ENCODE assay signal across 10 cellular contexts in the genomic region with DNA sequence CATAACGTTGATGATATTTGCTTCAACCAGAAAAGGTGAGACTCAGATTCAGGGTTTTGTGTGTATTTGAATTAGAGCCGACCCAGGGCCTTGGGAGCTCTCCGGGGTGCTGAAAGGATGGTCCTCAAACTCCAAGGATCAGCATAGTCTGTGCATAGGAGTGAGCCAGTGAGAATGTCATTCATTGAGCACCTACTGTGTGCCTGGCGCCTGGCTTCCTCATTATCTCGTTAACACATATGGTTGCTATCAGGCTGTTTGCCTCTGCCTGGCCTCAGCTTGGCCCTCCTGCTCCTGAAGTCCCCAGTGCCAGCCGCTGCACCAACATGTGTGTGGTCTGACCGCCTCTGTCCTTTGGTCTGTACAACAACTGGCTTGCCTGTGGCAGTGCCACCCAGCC. TPM values are rescaled to one million over a fixed set of nuclear protein-coding genes. Genes with fewer than 3 reads are reported as not detected.
DNase-seq lines count a peak whose midpoint lies in the region; ATAC-seq and TF ChIP-seq lines count a peak whose summit lies in the region.
"Had no signal": no experiment of that assay in that cellular context is flagged by ENCODE, and none has a peak within 500 bp of the region (broad histone marks: within the 10 kb centered on the region; RNA-seq: fewer than 3 reads in every experiment).

No MANE protein-coding gene starts in this region.

- H3K4me3 ChIP-seq in mammary epithelial cell (replicated peaks in 1 of 3; ENCODE audit: insufficient read depth in 1 of 3, low read depth in 2 of 3, low read length in 3 of 3): no peak overlapping the region
- H3K4me3 ChIP-seq: esophagus squamous epithelium had no signal

- dilution Hi-C loops in mammary epithelial cell (cut with HindIII; ENCODE audit: low sequenced_read_pairs): no loop called here

- DNase-seq in GM13977 (ENCODE audit: low spot score) (peak; percentile 60), M059J (ENCODE audit: low read depth) (peak; percentile 27), mammary epithelial cell (peak; percentile 13), nephron progenitor cell (peak; percentile 84), GOT3 (lab: John Stamatoyannopoulos, UW) (no peak), SIG-M5 treated with dmso at 0.1 percent for 504 hours (lab: John Stamatoyannopoulos, UW; ENCODE audit: unreplicated experiment) (no peak), KG1 (lab: John Stamatoyannopoulos, UW) (no peak)
- DNase-seq: activated effector memory CD4-positive, alpha-beta T cell treated with Interleukin-2 at 50 U/mL for 16 hours; esophagus squamous epithelium had no signal

- H3K27me3 ChIP-seq in mammary epithelial cell (ENCODE audit: insufficient read depth, low read length): no peaks in the 10 kb centered on the region

- H2AFZ ChIP-seq in mammary epithelial cell (ENCODE audit: low read depth, low read length): no peak overlapping the region

- no peaks in the 10 kb centered on the region for H3K4me1 ChIP-seq in mammary epithelial cell (ENCODE audit: insufficient read depth, low read length)

- no peak overlapping the region for H3K27ac Mint-ChIP-seq in nephron progenitor cell

- CTCF ChIA-PET in mammary epithelial cell (lab: Charles Lee; ENCODE audit: low non-redundant PET): no interaction called here

- ATAC-seq in GM18873 (IDR thresholded peaks at IDR 0.05; ENCODE audit: low FRiP score, unreplicated experiment): no peak

- H3K9me3 ChIP-seq in mammary epithelial cell (replicated peaks; ENCODE audit: insufficient read depth, low read length): peaks cover 2% of the 10 kb centered on the region

- no peaks in the 10 kb centered on the region for H3K36me3 ChIP-seq in mammary epithelial cell (ENCODE audit: insufficient read depth, low read length)
- H3K36me3 ChIP-seq: esophagus squamous epithelium had no signal

- H3K36me3 Mint-ChIP-seq in nephron progenitor cell (ENCODE audit: low read depth): no peaks in the 10 kb centered on the region

- H3K9ac ChIP-seq in mammary epithelial cell (ENCODE audit: insufficient read depth, low read length): no peak overlapping the region

- peaks cover 58% of the 10 kb centered on the region for H3K27me3 Mint-ChIP-seq in nephron progenitor cell (ENCODE audit: low read depth, poor library complexity)

- in situ Hi-C loops in GM13977 (cut with MboI; ENCODE audit: low pct_unique_long_range_greater_than_20kb, low sequenced_read_pairs, unreplicated experiment): no loop called here
- in situ Hi-C loops in mammary epithelial cell (cut with MboI; ENCODE audit: low sequenced_read_pairs in 2 of 2): no loop called here

- no peaks in the 10 kb centered on the region for H4K20me1 ChIP-seq in mammary epithelial cell (ENCODE audit: insufficient read depth, low read length)

- no peaks in the 10 kb centered on the region for H3K79me2 ChIP-seq in mammary epithelial cell (ENCODE audit: insufficient read depth, low read length)

- H3K4me2 ChIP-seq in mammary epithelial cell (ENCODE audit: insufficient read depth, low read depth, low read length): no peak overlapping the region

- H3K9me3 Mint-ChIP-seq in nephron progenitor cell: peaks cover 12% of the 10 kb centered on the region

- no peak overlapping the region for H3K4me3 Mint-ChIP-seq in nephron progenitor cell

- TF ChIP-seq CTCF in GM13977 (IDR thresholded peaks at IDR 0.05; ENCODE audit: extremely low read depth, insufficient read depth, missing control alignments) (no peak), mammary epithelial cell (conservative IDR thresholded peaks at IDR 0.05 in 1 of 2, IDR thresholded peaks at IDR 0.05 in 1 of 2; ENCODE audit: extremely low read depth in 1 of 2, insufficient read depth in 1 of 2, low read depth in 1 of 2, low read length in 2 of 2) (no peak), nephron progenitor cell (IDR thresholded peaks at IDR 0.05) (no peak)

- intact Hi-C loops in mammary epithelial cell (cut with micrococcal nuclease): no loop called here

- H3K4me1 Mint-ChIP-seq in nephron progenitor cell: no peaks in the 10 kb centered on the region

- BruUV-seq in mammary epithelial cell (replicated peaks; lab: Mats Ljungman, UMichigan): no TSS peak

- no peak overlapping the region for H3K27ac ChIP-seq in mammary epithelial cell (ENCODE audit: insufficient read depth, low read depth, low read length)
- H3K27ac ChIP-seq: esophagus squamous epithelium had no signal

- WGBS in mammary epithelial cell (ENCODE audit: low coverage, missing lambda C conversion rate): 48% methylated on average over 5 of the region's 7 CpGs

RNA-seq across cellular contexts. Expression of gene JAKMIP1, which starts 25.1 kb away (rescaled TPM):
- not detected in 2 replicates for total RNA-seq in M059J (2014; rRNA removed; shearing (Covaris generic))
- not detected for total RNA-seq in mammary epithelial cell
- polyA plus RNA-seq in mammary epithelial cell: not detected
- polyA minus RNA-seq in mammary epithelial cell: not detected

RNA-seq across cellular contexts. Expression of gene WFS1, which starts 44.2 kb away (rescaled TPM):
- total RNA-seq in M059J (2014; rRNA removed; shearing (Covaris generic)): 40.8 and 56.7 TPM in 2 replicates
- total RNA-seq in mammary epithelial cell: 10 to 100 TPM; 13.3 to 17.8 TPM
- polyA plus RNA-seq in mammary epithelial cell: 15.5 TPM
- polyA minus RNA-seq in mammary epithelial cell: 19.4 TPM

Comparison
In these comparisons a context has a peak if more than half of its experiments do, and no peak if none do; other contexts are left out.
1. DNase-seq: peak in GM13977 (single experiment), M059J (single experiment), mammary epithelial cell (single experiment) and nephron progenitor cell (single experiment); none in GOT3 (single experiment), SIG-M5 treated with dmso at 0.1 percent for 504 hours (single experiment) and KG1 (single experiment).